In the genomic region with DNA sequence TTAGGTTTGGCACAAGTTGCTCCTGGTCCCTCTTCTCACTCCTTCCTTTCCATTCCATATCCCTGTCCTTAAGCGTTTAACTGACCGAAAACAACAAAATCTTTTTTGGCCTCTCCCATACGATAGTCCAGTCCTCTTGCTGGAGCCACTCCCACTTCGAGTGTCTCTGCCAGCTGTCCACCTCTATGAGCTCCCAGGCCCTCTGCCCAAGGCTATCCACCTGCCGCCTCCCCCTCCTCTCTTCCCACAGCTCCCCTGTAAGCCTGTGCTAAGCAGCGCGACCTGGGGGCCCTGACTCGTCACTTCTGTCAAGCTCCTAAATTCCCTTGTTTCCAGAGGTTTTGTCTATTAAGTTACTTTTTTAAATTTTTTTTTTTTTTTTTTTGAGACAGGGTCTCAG, we compare ENCODE assay signal across 24 cellular contexts. TPM values are rescaled to one million over a fixed set of nuclear protein-coding genes. Genes with fewer than 3 reads are reported as not detected.
DNase-seq lines count a peak whose midpoint lies in the region; ATAC-seq and TF ChIP-seq lines count a peak whose summit lies in the region.
"Had no signal": no experiment of that assay in that cellular context is flagged by ENCODE, and none has a peak within 500 bp of the region (broad histone marks: within the 10 kb centered on the region; RNA-seq: fewer than 3 reads in every experiment).

No MANE protein-coding gene starts in this region.

- no peaks in the 10 kb centered on the region for H3K27me3 Mint-ChIP-seq in T-helper 17 cell
- H3K27me3 Mint-ChIP-seq: activated naive CD8-positive, alpha-beta T cell treated with anti-CD3 and anti-CD28 coated beads, Interleukin-2, amount 50 U/mL, for 24 hours; stimulated activated naive B cell treated with anti-CD40 and anti-IgM and Interleukin-4, amounts not matched to agents 10 μg/mL and 1 μg/mL and 100 μg/mL, for 72 hours had no signal

- H3K4me3 ChIP-seq in left ventricle myocardium inferior (no peak overlapping the region), lower lobe of right lung (no peak overlapping the region)
- H3K4me3 ChIP-seq: lung, MG63, ovary, Peyer's patch, sigmoid colon, thoracic aorta had no signal

- no peak for TF ChIP-seq CTCF in left ventricle myocardium inferior (IDR thresholded peaks at IDR 0.05; ENCODE audit: borderline replicate concordance)
- no peak for TF ChIP-seq CTCF in lower lobe of right lung (IDR thresholded peaks at IDR 0.05)

- intact Hi-C loops in left ventricle myocardium inferior (cut with micrococcal nuclease) (no loop called here), Right ventricle myocardium superior (cut with DNase I) (no loop called here), lower lobe of right lung (cut with DNase I) (no loop called here)

- peaks cover 35% of the 10 kb centered on the region for H3K4me1 ChIP-seq in left ventricle myocardium inferior
- H3K4me1 ChIP-seq in lower lobe of right lung = peaks cover 29% of the 10 kb centered on the region

- H3K9me3 ChIP-seq in left ventricle myocardium inferior (replicated peaks) (no peaks in the 10 kb centered on the region), T-helper 17 cell (ENCODE audit: control insufficient read depth, low read length, poor library complexity, severe bottlenecking) (no peaks in the 10 kb centered on the region), lower lobe of right lung (no peaks in the 10 kb centered on the region)
- H3K9me3 ChIP-seq: MG63, ovary, Peyer's patch, sigmoid colon, thoracic aorta had no signal

- no peaks in the 10 kb centered on the region for H3K27me3 ChIP-seq in left ventricle myocardium inferior (ENCODE audit: low read depth)
- no peaks in the 10 kb centered on the region for H3K27me3 ChIP-seq in lower lobe of right lung (ENCODE audit: low read depth)
- H3K27me3 ChIP-seq: brain microvascular endothelial cell, MG63, ovary, Peyer's patch, sigmoid colon had no signal

- ATAC-seq in Right ventricle myocardium superior (ENCODE audit: poor library complexity) (no peak), T-helper 17 cell (no peak), lower lobe of right lung (no peak)
- ATAC-seq in stimulated activated effector memory CD8-positive, alpha-beta T cell treated with anti-CD3 and anti-CD28 coated beads, Interleukin-12 subunit alpha, Interleukin-12 subunit beta, amount 100 ng/mL, for 72 hours = no peak
- ATAC-seq: activated naive CD8-positive, alpha-beta T cell treated with anti-CD3 and anti-CD28 coated beads, Interleukin-2, amount 50 U/mL, for 24 hours; stimulated activated naive B cell treated with anti-CD40 and anti-IgM and Interleukin-4, amounts not matched to agents 10 μg/mL and 1 μg/mL and 100 μg/mL, for 72 hours had no signal

- H3K9me3 Mint-ChIP-seq in stimulated activated effector memory CD8-positive, alpha-beta T cell treated with anti-CD3 and anti-CD28 coated beads, Interleukin-12 subunit alpha, Interleukin-12 subunit beta, amount 100 ng/mL, for 72 hours = no peaks in the 10 kb centered on the region
- H3K9me3 Mint-ChIP-seq: activated naive CD8-positive, alpha-beta T cell treated with anti-CD3 and anti-CD28 coated beads, Interleukin-2, amount 50 U/mL, for 24 hours; activated T-helper 2 cell treated with anti-CD3 and anti-CD28 coated beads, Interferon-gamma antibody, Interleukin-2, Interleukin-4, amounts not matched to agents 10 μg/mL and 5 μg/mL and 100 μg/mL, durations not matched to agents 14 hours and 24 hours and 36 hours; stimulated activated naive B cell treated with anti-CD40 and anti-IgM and Interleukin-4, amounts not matched to agents 10 μg/mL and 1 μg/mL and 100 μg/mL, for 72 hours had no signal

- H3K36me3 ChIP-seq in left ventricle myocardium inferior (no peaks in the 10 kb centered on the region), lower lobe of right lung (no peaks in the 10 kb centered on the region)
- H3K36me3 ChIP-seq: brain microvascular endothelial cell, MG63, ovary, Peyer's patch, sigmoid colon, thoracic aorta had no signal

- no peak overlapping the region for H3K4me3 Mint-ChIP-seq in T-helper 17 cell
- H3K4me3 Mint-ChIP-seq in stimulated activated effector memory CD8-positive, alpha-beta T cell treated with anti-CD3 and anti-CD28 coated beads, Interleukin-12 subunit alpha, Interleukin-12 subunit beta, amount 100 ng/mL, for 72 hours = no peak overlapping the region
- H3K4me3 Mint-ChIP-seq: activated naive CD8-positive, alpha-beta T cell treated with anti-CD3 and anti-CD28 coated beads, Interleukin-2, amount 50 U/mL, for 24 hours; stimulated activated naive B cell treated with anti-CD40 and anti-IgM and Interleukin-4, amounts not matched to agents 10 μg/mL and 1 μg/mL and 100 μg/mL, for 72 hours had no signal

- DNase-seq in left ventricle myocardium inferior (peak; percentile 11), Right ventricle myocardium superior (no peak), T-helper 17 cell (no peak), lower lobe of right lung (peak; percentile 42), RPMI8226 (no peak)
- no peak for DNase-seq in stimulated activated effector memory CD8-positive, alpha-beta T cell treated with anti-CD3 and anti-CD28 coated beads, Interleukin-12 subunit alpha, Interleukin-12 subunit beta, amount 100 ng/mL, for 72 hours (ENCODE audit: low spot score in 2 of 2)
- DNase-seq in activated CD4-positive, CD25-positive, alpha-beta regulatory T cell (lab: John Stamatoyannopoulos, UW) = no peak
- no peak for DNase-seq in activated effector memory CD4-positive, alpha-beta T cell treated with anti-CD3 and anti-CD28 coated beads, Interleukin-2, amount 50 U/mL, for 16 hours
- DNase-seq: activated naive CD8-positive, alpha-beta T cell treated with anti-CD3 and anti-CD28 coated beads, Interleukin-2, amount 50 U/mL, for 24 hours; brain microvascular endothelial cell; C1 segment of cervical spinal cord; cortex of kidney; GOT3; MG63; NCI-H1694 treated with DMSO at 0.1 percent for 48 hours; Peyer's patch; stimulated activated CD4-positive, alpha-beta T cell treated with anti-CD3 and anti-CD28 coated beads, Interleukin-1b, Interleukin-23, amount 100 ng/mL, for 48 hours; stimulated activated naive B cell treated with anti-CD40 and anti-IgM and Interleukin-4, amounts not matched to agents 10 μg/mL and 1 μg/mL and 100 μg/mL, for 72 hours; T1000 had no signal

- H3K27ac Mint-ChIP-seq in T-helper 17 cell = peak overlapping the region; percentile 85
- H3K27ac Mint-ChIP-seq in stimulated activated effector memory CD8-positive, alpha-beta T cell treated with anti-CD3 and anti-CD28 coated beads, Interleukin-12 subunit alpha, Interleukin-12 subunit beta, amount 100 ng/mL, for 72 hours = peak overlapping the region; percentile 75
- H3K27ac Mint-ChIP-seq: activated naive CD8-positive, alpha-beta T cell treated with anti-CD3 and anti-CD28 coated beads, Interleukin-2, amount 50 U/mL, for 24 hours; activated T-helper 2 cell treated with anti-CD3 and anti-CD28 coated beads, Interferon-gamma antibody, Interleukin-2, Interleukin-4, amounts not matched to agents 10 μg/mL and 5 μg/mL and 100 μg/mL, durations not matched to agents 14 hours and 24 hours and 36 hours; stimulated activated naive B cell treated with anti-CD40 and anti-IgM and Interleukin-4, amounts not matched to agents 10 μg/mL and 1 μg/mL and 100 μg/mL, for 72 hours had no signal

- H3K4me1 Mint-ChIP-seq in T-helper 17 cell = peaks cover 27% of the 10 kb centered on the region
- H3K4me1 Mint-ChIP-seq in stimulated activated effector memory CD8-positive, alpha-beta T cell treated with anti-CD3 and anti-CD28 coated beads, Interleukin-12 subunit alpha, Interleukin-12 subunit beta, amount 100 ng/mL, for 72 hours = peaks cover 38% of the 10 kb centered on the region

- H3K27ac ChIP-seq in left ventricle myocardium inferior (replicated peaks) (no peak overlapping the region), lower lobe of right lung (no peak overlapping the region)
- H3K27ac ChIP-seq: brain microvascular endothelial cell, ovary, Peyer's patch, thoracic aorta had no signal

- no peaks in the 10 kb centered on the region for H3K36me3 Mint-ChIP-seq in T-helper 17 cell (ENCODE audit: low read depth)
- peaks cover 7% of the 10 kb centered on the region for H3K36me3 Mint-ChIP-seq in stimulated activated effector memory CD8-positive, alpha-beta T cell treated with anti-CD3 and anti-CD28 coated beads, Interleukin-12 subunit alpha, Interleukin-12 subunit beta, amount 100 ng/mL, for 72 hours
- H3K36me3 Mint-ChIP-seq: stimulated activated naive B cell treated with anti-CD40 and anti-IgM and Interleukin-4, amounts not matched to agents 10 μg/mL and 1 μg/mL and 100 μg/mL, for 72 hours had no signal

RNA-seq across cellular contexts. Expression of gene FOSL2, which starts 47.0 kb away (rescaled TPM):
- 50.2 TPM for total RNA-seq in left ventricle myocardium inferior
- 45.7 TPM for total RNA-seq in Right ventricle myocardium superior
- 100 to 1,000 TPM; 114 to 153 TPM for total RNA-seq in T-helper 17 cell
- total RNA-seq in lower lobe of right lung = 74.9 TPM

Comparison
In these comparisons a context has a peak if more than half of its experiments do, and no peak if none do; other contexts are left out.
1. DNase-seq: peak in left ventricle myocardium inferior (single experiment) and lower lobe of right lung (single experiment); none in Right ventricle myocardium superior (single experiment), T-helper 17 cell (0 of 3), stimulated activated effector memory CD8-positive, alpha-beta T cell treated with anti-CD3 and anti-CD28 coated beads, Interleukin-12 subunit alpha, Interleukin-12 subunit beta, amount 100 ng/mL, for 72 hours (0 of 2), RPMI8226 (single experiment), activated CD4-positive, CD25-positive, alpha-beta regulatory T cell (0 of 4) and activated effector memory CD4-positive, alpha-beta T cell treated with anti-CD3 and anti-CD28 coated beads, Interleukin-2, amount 50 U/mL, for 16 hours (single experiment).